In the genomic region with DNA sequence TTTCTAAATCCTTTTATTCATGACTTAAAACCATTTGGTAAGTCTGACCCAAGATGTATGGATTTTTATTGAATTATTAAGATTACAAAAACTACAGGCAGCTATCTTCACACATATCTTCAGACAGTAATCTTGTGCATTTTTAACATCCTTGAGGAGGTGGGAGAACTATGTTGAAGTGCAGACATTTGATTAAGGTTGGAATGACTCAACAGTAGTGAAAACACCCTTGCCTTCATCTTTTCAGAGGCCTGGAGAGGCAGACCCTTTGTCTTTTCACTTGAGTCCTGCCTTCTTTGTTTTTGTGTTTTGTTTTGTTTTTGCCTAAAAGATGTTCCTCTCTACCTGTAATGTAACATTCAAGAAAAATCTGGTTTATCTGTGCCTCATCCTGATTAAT, we compare ENCODE assay signal across 14 cellular contexts.
A peak's percentile ranks its signal among the peaks of the same experiment; 100 is the strongest.
DNase-seq lines count a peak whose midpoint lies in the region; ATAC-seq, FAIRE-seq and TF ChIP-seq lines count a peak whose summit lies in the region.
"Had no signal": no experiment of that assay in that cellular context is flagged by ENCODE, and none has a peak within 500 bp of the region (broad histone marks: within the 10 kb centered on the region; RNA-seq: fewer than 3 reads in every experiment).

No MANE protein-coding gene starts in this region.

- no peak for TF ChIP-seq POLR2A in K562 (conservative IDR thresholded peaks at IDR 0.05)

- CTCF ChIA-PET in K562 (lab: Yijun Ruan, JAX; ENCODE audit: low intra/inter-chr PET ratio): no interaction called here

- peaks cover 3% of the 10 kb centered on the region for H3K36me3 Mint-ChIP-seq in mesothelial cell of epicardium

- no peak overlapping the region for H3K27ac ChIP-seq in K562 (ENCODE audit: extremely low read depth, low read depth, low read length)

- H3K27me3 ChIP-seq in K562 (ENCODE audit: control insufficient read depth in 2 of 2, insufficient read depth in 2 of 2, low read length in 2 of 2): 0 out of 5 replicates have a peak, but pooled peaks cover 0 to 2% of the 10 kb centered on the region in 2 experiments
- H3K27me3 ChIP-seq: heart right ventricle had no signal

- intact Hi-C loops in K562 (cut with micrococcal nuclease): no loop called here

- H3K4me3 Mint-ChIP-seq in mesothelial cell of epicardium: peak overlapping the region; percentile 64
- H3K4me3 Mint-ChIP-seq: memory B cell had no signal

- TF ChIP-seq CTCF in K562 (IDR thresholded peaks at IDR 0.05 in 2 of 3, conservative IDR thresholded peaks at IDR 0.05 in 1 of 3; ENCODE audit: insufficient read depth in 2 of 3, low read depth in 1 of 3, low read length in 3 of 3) (no peak), mesothelial cell of epicardium (IDR thresholded peaks at IDR 0.05; ENCODE audit: unreplicated experiment) (no peak)

- peak; percentile 2 for DNase-seq in Daoy (ENCODE audit: low read depth)
- no peak for DNase-seq in HTR-8/SVneo (ENCODE audit: insufficient read length, low spot score)
- no peak for DNase-seq in K562 (ENCODE audit: extremely low read depth in 1 of 4, low spot score in 3 of 4)
- DNase-seq in mesothelial cell of epicardium (ENCODE audit: low spot score in 2 of 2, unreplicated experiment in 2 of 2): no peak
- no peak for DNase-seq in NCI-H748 (lab: John Stamatoyannopoulos, UW; ENCODE audit: unreplicated experiment)
- DNase-seq in kidney glomerular epithelial cell (lab: John Stamatoyannopoulos, UW): no peak
- no peak for DNase-seq in midbrain (lab: John Stamatoyannopoulos, UW)
- DNase-seq: C1 segment of cervical spinal cord; heart right ventricle; stimulated activated CD4-positive, alpha-beta T cell treated with anti-CD3 and anti-CD28 coated beads, Interleukin-4, amount 100 ng/mL, for 4 hours had no signal

- TF ChIP-seq RAD21 in K562 (CRISPR knock-in tag; conservative IDR thresholded peaks at IDR 0.05 in 1 of 2, IDR thresholded peaks at IDR 0.05 in 1 of 2): no peak

- BruUV-seq in K562 (replicated peaks; lab: Mats Ljungman, UMichigan): no TSS peak

- H3K9me3 ChIP-seq in K562 (replicated peaks; ENCODE audit: control insufficient read depth, insufficient read depth, low read depth, low read length): peaks cover 2% of the 10 kb centered on the region; the same call in 1 of the 2 replicates

- H3K4me1 Mint-ChIP-seq in mesothelial cell of epicardium: peaks cover 70% of the 10 kb centered on the region

- H3K9me1 ChIP-seq in K562 (ENCODE audit: control insufficient read depth, insufficient read depth, low read length): no peaks in the 10 kb centered on the region

- peaks cover 1% of the 10 kb centered on the region for H3K9me3 Mint-ChIP-seq in mesothelial cell of epicardium
- H3K9me3 Mint-ChIP-seq: memory B cell had no signal

- no peak for TF ChIP-seq EP300 in K562 (IDR thresholded peaks at IDR 0.05; ENCODE audit: low read length)

- peak overlapping the region; percentile 93 for H3K27ac Mint-ChIP-seq in mesothelial cell of epicardium
- H3K27ac Mint-ChIP-seq: memory B cell had no signal

- H3K4me1 ChIP-seq in K562 (replicated peaks in 1 of 2; ENCODE audit: control insufficient read depth in 2 of 2, insufficient read depth in 2 of 2, low read length in 2 of 2): no peaks in the 10 kb centered on the region; a peak in 1 of 5 replicates

- H3K9ac ChIP-seq in K562 (ENCODE audit: insufficient read depth in 1 of 2, low read depth in 2 of 2, low read length in 2 of 2): no peak overlapping the region

- H3K4me3 ChIP-seq in K562: no peak overlapping the region
- H3K4me3 ChIP-seq: heart right ventricle had no signal

- POLR2A ChIA-PET in K562 (lab: Yijun Ruan, JAX): no interaction called here

- H3K27me3 Mint-ChIP-seq in mesothelial cell of epicardium (ENCODE audit: low read depth): no peaks in the 10 kb centered on the region
- H3K27me3 Mint-ChIP-seq: memory B cell had no signal

- H2AFZ ChIP-seq in K562 (ENCODE audit: low read depth, low read length): no peak overlapping the region

- no peak overlapping the region for H3K4me2 ChIP-seq in K562 (ENCODE audit: insufficient read depth, low read length)

- peak; percentile 28 for FAIRE-seq in HTR-8/SVneo (lab: Jason Lieb, UNC)
- peak; percentile 44 for FAIRE-seq in K562 (lab: Jason Lieb, UNC)
- FAIRE-seq: G401.6 had no signal

- no peak for ATAC-seq in K562
- ATAC-seq in GM18870 (IDR thresholded peaks at IDR 0.05; ENCODE audit: unreplicated experiment): no peak
- ATAC-seq: heart right ventricle, Right ventricle myocardium inferior had no signal

- H4K20me1 ChIP-seq in K562 (replicated peaks; ENCODE audit: control insufficient read depth, insufficient read depth, low read length): no peaks in the 10 kb centered on the region; the same call in 1 of the 2 replicates

- no peaks in the 10 kb centered on the region for H3K79me2 ChIP-seq in K562 (ENCODE audit: control insufficient read depth, insufficient read depth, low read length)

- in situ Hi-C loops in K562 (cut with MboI): no loop called here

- H3K36me3 ChIP-seq in K562 (ENCODE audit: control insufficient read depth, insufficient read depth, low read length): no peaks in the 10 kb centered on the region
- H3K36me3 ChIP-seq: heart right ventricle had no signal

TF ChIP-seq in K562, 482 proteins besides CTCF, POLR2A, EP300 and RAD21:
- TF ChIP-seq SPI1 (IDR thresholded peaks at IDR 0.05; ENCODE audit: borderline replicate concordance, low read depth, low read length) (peak; percentile 33; the same call in 1 of the 2 replicates), ILF3 (IDR thresholded peaks at IDR 0.05; ENCODE audit: borderline replicate concordance) (no peak)
